Comparison of ENCODE assay signal across 17 cellular contexts in genomic region chr7:45084901-45085618, GRCh38.
"Had no signal": no experiment of that assay in that cellular context is flagged by ENCODE, and none has a peak within 500 bp of the region (broad histone marks: within the 10 kb centered on the region; RNA-seq: fewer than 3 reads in every experiment).

No MANE protein-coding gene starts in this region.

- H3K4me1 ChIP-seq: breast epithelium, pancreas had no signal

- H3K27me3 ChIP-seq: adrenal gland, breast epithelium, pancreas had no signal

- H3K9me3 ChIP-seq: adrenal gland, breast epithelium, left ventricle myocardium inferior, neutrophil, pancreas, stomach, thoracic aorta had no signal

- H3K36me3 ChIP-seq: adrenal gland, breast epithelium, left ventricle myocardium inferior, neutrophil, pancreas, thoracic aorta had no signal

- H3K27ac ChIP-seq: adrenal gland, breast epithelium, left ventricle myocardium inferior, neutrophil, pancreas, skin epidermis, stomach, thoracic aorta had no signal

- DNase-seq: activated naive CD4-positive, alpha-beta T cell; activated T-cell treated with anti-CD3 and anti-CD28 coated beads, Interleukin-2, amount 50 U/mL, for 1 hour; adrenal gland; effector CD4-positive, alpha-beta T cell; left ventricle myocardium inferior; stimulated activated CD4-positive, alpha-beta T cell treated with anti-CD3 and anti-CD28 coated beads, Interleukin-15, amount 100 ng/mL, for 24 hours; stomach; T-helper 1 cell; T-helper 9 cell had no signal

- ATAC-seq: natural killer cell treated with Interleukin-12 subunit alpha and Interleukin-12 subunit beta and Interleukin-15 and Interleukin-18, amount 100 ng/mL, for 72 hours; pancreas; right cardiac atrium; WTC11 had no signal

- H3K4me3 ChIP-seq: adrenal gland, breast epithelium, left ventricle myocardium inferior, pancreas, skin epidermis, stomach, thoracic aorta had no signal
